Comparison of ENCODE assay signal across 8 cellular contexts in the genomic region with DNA sequence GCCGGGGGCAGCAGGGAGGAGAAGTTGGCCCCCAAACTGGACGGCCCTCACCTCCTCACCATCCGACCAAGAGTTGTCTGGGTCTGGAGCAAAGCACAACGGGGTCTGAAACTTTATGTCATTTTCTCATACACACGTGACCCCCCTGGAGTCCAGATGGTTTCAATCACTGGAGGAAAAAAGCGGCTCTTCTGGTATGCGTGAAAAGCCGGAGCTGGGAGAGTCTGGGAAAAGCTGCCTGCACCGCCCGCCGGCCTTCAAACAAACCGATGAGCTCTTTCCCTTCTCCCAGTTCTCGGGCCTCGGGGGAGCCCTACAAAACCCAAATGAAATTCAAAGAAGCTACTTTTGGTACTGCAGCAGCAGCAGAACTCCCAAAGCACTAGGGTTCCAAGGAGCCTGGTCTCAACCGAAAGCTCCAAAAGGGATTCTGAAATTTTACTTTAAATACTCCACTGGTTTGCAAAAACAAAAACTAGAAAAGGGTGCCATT. TPM values are rescaled to one million over a fixed set of nuclear protein-coding genes. Genes with fewer than 3 reads are reported as not detected.
DNase-seq lines count a peak whose midpoint lies in the region; ATAC-seq and TF ChIP-seq lines count a peak whose summit lies in the region.

No MANE protein-coding gene starts in this region.

- DNase-seq in Caco-2 = peak; percentile 69
- DNase-seq in HuH-7 (ENCODE audit: low spot score) = peak; percentile 77
- DNase-seq in WTC11 (ENCODE audit: low spot score) = peak; percentile 57
- peak in 1 of 2 donors; percentile 63 for DNase-seq in foreskin keratinocyte
- DNase-seq in neural crest cell (ENCODE audit: low read depth, low spot score) = peak; percentile 48
- DNase-seq in OCI-M2 (lab: John Stamatoyannopoulos, UW; ENCODE audit: unreplicated experiment) = no peak
- DNase-seq in COR-L47 (lab: John Stamatoyannopoulos, UW) = no peak

- TF ChIP-seq CTCF in Caco-2 (IDR thresholded peaks at IDR 0.05; ENCODE audit: insufficient read depth in 1 of 2, low read depth in 1 of 2, low read length in 1 of 2, severe bottlenecking in 1 of 2, unreplicated experiment in 1 of 2) (no peak), WTC11 (IDR thresholded peaks at IDR 0.05) (no peak), foreskin keratinocyte (conservative IDR thresholded peaks at IDR 0.05) (no peak), neural crest cell (conservative IDR thresholded peaks at IDR 0.05) (no peak)

- H3K4me3 ChIP-seq in Caco-2 (ENCODE audit: low read depth, low read length) = peak overlapping the region; percentile 70

- H3K27ac ChIP-seq in foreskin keratinocyte = no peak overlapping the region

- H3K27ac Mint-ChIP-seq in Caco-2 (ENCODE audit: unreplicated experiment) = peak overlapping the region; percentile 83
- H3K27ac Mint-ChIP-seq in WTC11 = no peak overlapping the region
- peak overlapping the region; percentile 90 for H3K27ac Mint-ChIP-seq in neural crest cell (ENCODE audit: unreplicated experiment)

- CTCF ChIA-PET in Caco-2 (lab: Charles Lee) (interaction anchor here (0.7 to 0.8 kb wide), 2 partner anchors 88 to 183 kb away, joined by 3 to 4 read pairs; no protein-coding TSS in a partner anchor), WTC11 (lab: Charles Lee) (interaction anchor here (0.7 to 2.3 kb wide), 6 partner anchors 19 to 88 kb away, joined by 4 to 14 read pairs (median 6); a partner anchor contains a TSS)

- peak; percentile 29 for ATAC-seq in WTC11
- ATAC-seq in foreskin keratinocyte = peak; percentile 65
- no peak for ATAC-seq in HG02588 (IDR thresholded peaks at IDR 0.05; ENCODE audit: unreplicated experiment)

- no peaks in the 10 kb centered on the region for H3K9me3 ChIP-seq in Caco-2

- POLR2A ChIA-PET in Caco-2 (lab: Charles Lee) = interaction anchor here (0.8 to 1.9 kb wide), 5 partner anchors 13 to 183 kb away, joined by 3 to 11 read pairs (median 4); a partner anchor contains a TSS
- POLR2A ChIA-PET in WTC11 (lab: Charles Lee) = interaction anchor here (0.7 to 1.9 kb wide), 5 partner anchors 39 to 609 kb away, joined by 3 to 9 read pairs (median 6); a partner anchor contains a TSS

- H3K36me3 ChIP-seq in Caco-2 (ENCODE audit: control insufficient read depth, insufficient read depth, low read length) = no peaks in the 10 kb centered on the region

- H3K4me1 Mint-ChIP-seq in Caco-2 (ENCODE audit: low read depth, unreplicated experiment) = peaks cover 15% of the 10 kb centered on the region
- peaks cover 11% of the 10 kb centered on the region for H3K4me1 Mint-ChIP-seq in WTC11
- peaks cover 39% of the 10 kb centered on the region for H3K4me1 Mint-ChIP-seq in neural crest cell

- H3K27me3 Mint-ChIP-seq in Caco-2 (ENCODE audit: insufficient read depth, unreplicated experiment) (no peaks in the 10 kb centered on the region), WTC11 (ENCODE audit: low read depth) (no peaks in the 10 kb centered on the region), neural crest cell (ENCODE audit: low read depth) (no peaks in the 10 kb centered on the region)

- no peaks in the 10 kb centered on the region for H3K9me3 Mint-ChIP-seq in Caco-2 (ENCODE audit: unreplicated experiment)
- H3K9me3 Mint-ChIP-seq in WTC11 = no peaks in the 10 kb centered on the region
- H3K9me3 Mint-ChIP-seq in neural crest cell = no peaks in the 10 kb centered on the region

- H3K27me3 ChIP-seq in Caco-2 (replicated peaks; ENCODE audit: control insufficient read depth, insufficient read depth, low read length) = no peaks in the 10 kb centered on the region
- no peaks in the 10 kb centered on the region for H3K27me3 ChIP-seq in foreskin keratinocyte

- BruUV-seq in Caco-2 (replicated peaks; lab: Mats Ljungman, UMichigan) = no TSS peak

- intact Hi-C loops in Caco-2 (cut with micrococcal nuclease; ENCODE audit: unreplicated experiment) = loop anchor here (2.0 kb wide), 4 partner anchors 39 to 183 kb away; a partner anchor contains a TSS

- H3K36me3 Mint-ChIP-seq in Caco-2 (ENCODE audit: insufficient read depth, unreplicated experiment) = no peaks in the 10 kb centered on the region
- no peaks in the 10 kb centered on the region for H3K36me3 Mint-ChIP-seq in WTC11
- H3K36me3 Mint-ChIP-seq in neural crest cell (ENCODE audit: low read depth) = no peaks in the 10 kb centered on the region

- peaks cover 30% of the 10 kb centered on the region for H3K4me1 ChIP-seq in Caco-2
- peaks cover 12% of the 10 kb centered on the region for H3K4me1 ChIP-seq in foreskin keratinocyte

- peak overlapping the region; percentile 84 for H3K4me3 Mint-ChIP-seq in Caco-2 (ENCODE audit: unreplicated experiment)
- peak overlapping the region; percentile 75 for H3K4me3 Mint-ChIP-seq in WTC11
- peak overlapping the region; percentile 95 for H3K4me3 Mint-ChIP-seq in neural crest cell

TF ChIP-seq in WTC11, 78 proteins besides CTCF, POLR2A, EP300 and RAD21:
- TF ChIP-seq, protein P1, sequence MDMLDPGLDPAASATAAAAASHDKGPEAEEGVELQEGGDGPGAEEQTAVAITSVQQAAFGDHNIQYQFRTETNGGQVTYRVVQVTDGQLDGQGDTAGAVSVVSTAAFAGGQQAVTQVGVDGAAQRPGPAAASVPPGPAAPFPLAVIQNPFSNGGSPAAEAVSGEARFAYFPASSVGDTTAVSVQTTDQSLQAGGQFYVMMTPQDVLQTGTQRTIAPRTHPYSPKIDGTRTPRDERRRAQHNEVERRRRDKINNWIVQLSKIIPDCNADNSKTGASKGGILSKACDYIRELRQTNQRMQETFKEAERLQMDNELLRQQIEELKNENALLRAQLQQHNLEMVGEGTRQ (CRISPR knock-in tag; IDR thresholded peaks at IDR 0.05) = peak; percentile 69
- TF ChIP-seq, protein P2, sequence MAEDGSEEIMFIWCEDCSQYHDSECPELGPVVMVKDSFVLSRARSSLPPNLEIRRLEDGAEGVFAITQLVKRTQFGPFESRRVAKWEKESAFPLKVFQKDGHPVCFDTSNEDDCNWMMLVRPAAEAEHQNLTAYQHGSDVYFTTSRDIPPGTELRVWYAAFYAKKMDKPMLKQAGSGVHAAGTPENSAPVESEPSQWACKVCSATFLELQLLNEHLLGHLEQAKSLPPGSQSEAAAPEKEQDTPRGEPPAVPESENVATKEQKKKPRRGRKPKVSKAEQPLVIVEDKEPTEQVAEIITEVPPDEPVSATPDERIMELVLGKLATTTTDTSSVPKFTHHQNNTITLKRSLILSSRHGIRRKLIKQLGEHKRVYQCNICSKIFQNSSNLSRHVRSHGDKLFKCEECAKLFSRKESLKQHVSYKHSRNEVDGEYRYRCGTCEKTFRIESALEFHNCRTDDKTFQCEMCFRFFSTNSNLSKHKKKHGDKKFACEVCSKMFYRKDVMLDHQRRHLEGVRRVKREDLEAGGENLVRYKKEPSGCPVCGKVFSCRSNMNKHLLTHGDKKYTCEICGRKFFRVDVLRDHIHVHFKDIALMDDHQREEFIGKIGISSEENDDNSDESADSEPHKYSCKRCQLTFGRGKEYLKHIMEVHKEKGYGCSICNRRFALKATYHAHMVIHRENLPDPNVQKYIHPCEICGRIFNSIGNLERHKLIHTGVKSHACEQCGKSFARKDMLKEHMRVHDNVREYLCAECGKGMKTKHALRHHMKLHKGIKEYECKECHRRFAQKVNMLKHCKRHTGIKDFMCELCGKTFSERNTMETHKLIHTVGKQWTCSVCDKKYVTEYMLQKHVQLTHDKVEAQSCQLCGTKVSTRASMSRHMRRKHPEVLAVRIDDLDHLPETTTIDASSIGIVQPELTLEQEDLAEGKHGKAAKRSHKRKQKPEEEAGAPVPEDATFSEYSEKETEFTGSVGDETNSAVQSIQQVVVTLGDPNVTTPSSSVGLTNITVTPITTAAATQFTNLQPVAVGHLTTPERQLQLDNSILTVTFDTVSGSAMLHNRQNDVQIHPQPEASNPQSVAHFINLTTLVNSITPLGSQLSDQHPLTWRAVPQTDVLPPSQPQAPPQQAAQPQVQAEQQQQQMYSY (CRISPR knock-in tag; IDR thresholded peaks at IDR 0.05) = peak; percentile 85
- TF ChIP-seq GRHL2 (CRISPR knock-in tag; IDR thresholded peaks at IDR 0.05; ENCODE audit: insufficient replicate concordance, severe bottlenecking) = no peak
TF ChIP-seq in WTC11: peak in this region for 2.

RNA-seq across cellular contexts. Expression of a gene that starts 39.7 kb away (rescaled TPM):
- total RNA-seq in Caco-2 (2022) = 28.7 and 32.6 TPM in 2 replicates
- total RNA-seq in WTC11 (2021) = 21.1 to 26.0 TPM (median 22.0 TPM) in 3 replicates
- total RNA-seq in foreskin keratinocyte = 42.4 and 44.8 TPM in 2 replicates
- 50.4 and 56.5 TPM in 2 replicates for polyA plus RNA-seq in foreskin keratinocyte
- total RNA-seq in neural crest cell = 29.7 and 31.5 TPM in 2 replicates

Comparison
In these comparisons a context has a peak if more than half of its experiments do, and no peak if none do; other contexts are left out.
1. DNase-seq: peak in Caco-2 (2 of 2), HuH-7 (single experiment), WTC11 (single experiment) and neural crest cell (single experiment); none in OCI-M2 (single experiment) and COR-L47 (single experiment).
2. Peak in every context shown above with its lines, with median percentiles within 50 percentile points of each other: H3K4me3 Mint-ChIP-seq.